Comparison of ENCODE assay signal across 9 cellular contexts in the genomic region with DNA sequence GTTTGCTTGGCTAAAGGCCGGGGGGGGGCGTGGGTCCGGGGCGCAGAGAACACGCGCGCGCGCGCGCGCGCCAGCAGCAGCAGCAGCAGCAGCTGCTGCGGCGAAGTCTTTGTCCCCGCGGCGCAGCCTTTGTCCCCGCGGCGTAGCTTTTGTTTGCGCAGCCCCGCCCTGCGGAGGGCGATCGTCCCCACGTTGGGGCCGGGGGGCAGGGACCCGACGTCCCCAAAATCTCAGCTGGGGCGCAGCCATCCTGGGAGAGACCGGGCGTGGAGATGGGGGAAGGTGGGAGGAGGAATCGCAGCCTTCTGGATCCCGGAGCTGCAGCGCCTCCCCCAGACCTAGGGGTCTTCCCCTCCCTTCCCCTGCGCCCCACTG.
DNase-seq lines count a peak whose midpoint lies in the region; ATAC-seq and TF ChIP-seq lines count a peak whose summit lies in the region.
"Had no signal": no experiment of that assay in that cellular context is flagged by ENCODE, and none has a peak within 500 bp of the region (broad histone marks: within the 10 kb centered on the region; RNA-seq: fewer than 3 reads in every experiment).

No MANE protein-coding gene starts in this region.

- no peaks in the 10 kb centered on the region for H3K9me3 Mint-ChIP-seq in neural crest cell

- H3K36me3 Mint-ChIP-seq in neural crest cell (ENCODE audit: low read depth) = no peaks in the 10 kb centered on the region

- peak overlapping the region; percentile 84 for H3K4me3 Mint-ChIP-seq in neural crest cell

- TF ChIP-seq CTCF in fibroblast of mammary gland (conservative IDR thresholded peaks at IDR 0.05; ENCODE audit: control insufficient read depth, insufficient read depth, low read depth, low read length) (no peak), neural crest cell (conservative IDR thresholded peaks at IDR 0.05) (no peak)

- H3K27me3 Mint-ChIP-seq in neural crest cell (ENCODE audit: low read depth) = no peaks in the 10 kb centered on the region

- peaks cover 3% of the 10 kb centered on the region for H3K4me1 Mint-ChIP-seq in neural crest cell

- H3K27me3 ChIP-seq in SJSA1 (replicated peaks) = peaks cover 49% of the 10 kb centered on the region

- ATAC-seq in HG03571 (IDR thresholded peaks at IDR 0.05; ENCODE audit: unreplicated experiment) (no peak), GM18907 (IDR thresholded peaks at IDR 0.05; ENCODE audit: unreplicated experiment) (no peak)

- H3K36me3 ChIP-seq in SJSA1 = no peaks in the 10 kb centered on the region

- DNase-seq in DMS53 (lab: John Stamatoyannopoulos, UW) = peak; percentile 73
- no peak for DNase-seq in DMS53 treated with DMSO at 0.1 percent for 48 hours (lab: John Stamatoyannopoulos, UW; ENCODE audit: unreplicated experiment)
- DNase-seq in SJSA1 (ENCODE audit: low read depth in 1 of 2, low spot score in 2 of 2) = no peak
- DNase-seq in fibroblast of mammary gland (ENCODE audit: low read depth) = no peak
- DNase-seq in neural crest cell (ENCODE audit: low read depth, low spot score) = no peak
- DNase-seq in NK-92 treated with Interleukin-12 subunit alpha and Interleukin-12 subunit beta, amount 100 ng/mL, for 24 hours (lab: John Stamatoyannopoulos, UW) = no peak

- H3K27ac ChIP-seq in SJSA1 = no peak overlapping the region
- H3K27ac ChIP-seq: 22Rv1 had no signal

- H3K4me3 ChIP-seq in SJSA1 (peak overlapping the region; percentile 40), fibroblast of mammary gland (ENCODE audit: control insufficient read depth, low read depth, low read length) (peak overlapping the region; percentile 23)

- H3K27ac Mint-ChIP-seq in neural crest cell (ENCODE audit: unreplicated experiment) = peak overlapping the region; percentile 97

- no peaks in the 10 kb centered on the region for H3K9me3 ChIP-seq in SJSA1 (replicated peaks)

- H3K4me1 ChIP-seq in SJSA1 (replicated peaks) = peaks cover 9% of the 10 kb centered on the region
